ENCODE assay signal across 8 cellular contexts in genomic region chr11:72111803-72112540, GRCh38. TPM values are rescaled to one million over a fixed set of nuclear protein-coding genes. Genes with fewer than 3 reads are reported as not detected.
A peak's percentile ranks its signal among the peaks of the same experiment; 100 is the strongest.
DNase-seq lines count a peak whose midpoint lies in the region; TF ChIP-seq lines count a peak whose summit lies in the region.

No MANE protein-coding gene starts in this region.

- H3K9ac ChIP-seq in neural cell (ENCODE audit: low read length), result peak overlapping the region; percentile 97

- no peaks in the 10 kb centered on the region for H3F3A ChIP-seq in neural cell (ENCODE audit: insufficient read depth, low read length, poor library complexity, severe bottlenecking)

- peaks cover 8 to 21% (median 14%) of the 10 kb centered on the region in 4 donors for H3K4me1 ChIP-seq in stomach

- H3K27me3 ChIP-seq in neural cell (ENCODE audit: insufficient read depth, low read depth, low read length) (no peaks in the 10 kb centered on the region), stomach (no peaks in the 10 kb centered on the region)

- peak overlapping the region; percentile 96 for H3K4me2 ChIP-seq in neural cell (ENCODE audit: low read length)

- DNase-seq in ELR (ENCODE audit: low read depth), result peak; percentile 100
- DNase-seq in GOT3 (lab: John Stamatoyannopoulos, UW), result peak; percentile 95
- DNase-seq in LHCN-M2 (ENCODE audit: low read depth), result peak; percentile 100
- DNase-seq in RPMI7951 (ENCODE audit: low read depth), result peak; percentile 100
- DNase-seq in activated gamma-delta T cell treated with anti-CD3 and anti-CD28 coated beads, Interleukin-2, amount 50 U/mL, for 16 hours (ENCODE audit: low read depth), result peak; percentile 77
- peak; percentile 99 for DNase-seq in foreskin fibroblast
- DNase-seq in stomach, result peak; percentile 94

- H3K27ac ChIP-seq in neural cell (ENCODE audit: low read length), result peak overlapping the region; percentile 99
- peak overlapping the region; percentile 95 to 98 (median 96) for H3K27ac ChIP-seq in stomach

- TF ChIP-seq CTCF in foreskin fibroblast (IDR thresholded peaks at IDR 0.05; ENCODE audit: low read depth, low read length), result no peak
- TF ChIP-seq CTCF in neural cell (IDR thresholded peaks at IDR 0.05; ENCODE audit: poor library complexity, severe bottlenecking), result no peak
- no peak for TF ChIP-seq CTCF in stomach (IDR thresholded peaks at IDR 0.05)

- H3K36me3 ChIP-seq in neural cell (ENCODE audit: insufficient read depth, low read length) (no peaks in the 10 kb centered on the region), stomach (peaks cover 0 to 32% (median 23%) of the 10 kb centered on the region in 4 donors)

- no peaks in the 10 kb centered on the region for H4K20me1 ChIP-seq in neural cell (ENCODE audit: insufficient read depth)

- no peaks in the 10 kb centered on the region for H3K79me2 ChIP-seq in neural cell (replicated peaks; ENCODE audit: insufficient read depth, low read length)

- H3K9me3 ChIP-seq in neural cell (ENCODE audit: low read length) (no peaks in the 10 kb centered on the region), stomach (no peaks in the 10 kb centered on the region)

- TF ChIP-seq POLR2A in stomach (IDR thresholded peaks at IDR 0.05), result peak in 2 of 4 donors; percentile 85 to 89

- TF ChIP-seq EP300 in neural cell (conservative IDR thresholded peaks at IDR 0.05; ENCODE audit: poor library complexity, severe bottlenecking), result no peak
- no peak for TF ChIP-seq EP300 in stomach (IDR thresholded peaks at IDR 0.05)

- no peaks in the 10 kb centered on the region for H3K9me2 ChIP-seq in neural cell (ENCODE audit: insufficient read depth, low read length)

- intact Hi-C loops in stomach (cut with DNase I; ENCODE audit: low total_unique reads), result no loop called here

- TF ChIP-seq RAD21 in neural cell (conservative IDR thresholded peaks at IDR 0.05), result peak; percentile 29

- peak overlapping the region; percentile 63 to 77 for H3K4me3 ChIP-seq in foreskin fibroblast (ENCODE audit: low read depth in 1 of 2, low read length in 2 of 2)
- H3K4me3 ChIP-seq in neural cell (ENCODE audit: low read length), result peak overlapping the region; percentile 73
- peak overlapping the region; percentile 39 to 68 (median 52) for H3K4me3 ChIP-seq in stomach

- WGBS in stomach, 5 donors, result 1% methylated on average over 26 to 29 of the region's 29 CpGs

- H2AFZ ChIP-seq in neural cell (ENCODE audit: low read depth, low read length), result peak overlapping the region; percentile 69

TF ChIP-seq in neural cell, 6 proteins besides CTCF, POLR2A, EP300 and RAD21:
- TF ChIP-seq REST (IDR thresholded peaks at IDR 0.05; ENCODE audit: borderline replicate concordance) (peak; percentile 80), TAF1 (IDR thresholded peaks at IDR 0.05; ENCODE audit: low read depth) (peak; percentile 42), POLR2AphosphoS5 (IDR thresholded peaks at IDR 0.05) (peak; percentile 92), EZH2 (IDR thresholded peaks at IDR 0.05; ENCODE audit: borderline replicate concordance, insufficient read depth, low read length, poor library complexity, severe bottlenecking) (no peak), SMC3 (conservative IDR thresholded peaks at IDR 0.05; ENCODE audit: poor library complexity) (peak; percentile 18)

RNA-seq across cellular contexts. Expression of gene ANAPC15, which starts 0.5 kb away (rescaled TPM):
- total RNA-seq in LHCN-M2 (2014; rRNA removed) (33.9 and 42.8 TPM in 2 replicates), stomach (10 to 100 TPM; 13.3 to 74.1 (median 17.0) TPM)
- polyA plus RNA-seq in LHCN-M2 (2012), result 117 TPM
- 67.8 and 78.1 TPM in 2 replicates for total RNA-seq in RPMI7951 (2014; rRNA removed; shearing (Covaris generic))
- polyA plus RNA-seq in neural cell (52.8 and 64.6 TPM in 2 replicates), stomach (10 to 100 TPM; 56.4 to 79.1 (median 74.8) TPM)
- 22.4 and 25.1 TPM in 2 replicates for polyA minus RNA-seq in neural cell

RNA-seq across cellular contexts. Expression of gene TOMT, which starts 6.2 kb away (rescaled TPM):
- total RNA-seq in LHCN-M2 (2014; rRNA removed) (not detected in 2 replicates), stomach (not detected)
- polyA plus RNA-seq in LHCN-M2 (2012), result not detected
- not detected in 2 replicates for total RNA-seq in RPMI7951 (2014; rRNA removed; shearing (Covaris generic))
- polyA plus RNA-seq in neural cell (0.52 and 0.76 TPM in 2 replicates), stomach (not detected)
- polyA minus RNA-seq in neural cell, result not detected in 2 replicates

RNA-seq across cellular contexts. Expression of gene LAMTOR1, which starts 8.9 kb away (rescaled TPM):
- total RNA-seq in LHCN-M2 (2014; rRNA removed) (150 and 155 TPM in 2 replicates), stomach (100 to 1,000 TPM in 2 of 5 donors, 10 to 100 TPM in 2, 1 to 10 TPM in 1; 3.5 to 121 (median 88.4) TPM)
- polyA plus RNA-seq in LHCN-M2 (2012), result 203 TPM
- 97.3 and 111 TPM in 2 replicates for total RNA-seq in RPMI7951 (2014; rRNA removed; shearing (Covaris generic))
- polyA plus RNA-seq in neural cell (100 and 108 TPM in 2 replicates), stomach (100 to 1,000 TPM in 2 of 3 donors, 10 to 100 TPM in 1; 88.6 to 159 (median 153) TPM)
- polyA minus RNA-seq in neural cell, result 49.3 and 57.2 TPM in 2 replicates

RNA-seq across cellular contexts. Expression of gene FOLR3, which starts 23.6 kb away (rescaled TPM):
- total RNA-seq in LHCN-M2 (2014; rRNA removed) (not detected in 2 replicates), stomach (10 to 100 TPM in 1 of 5 donors, not detected in 4; 36.8 TPM)
- 0.79 TPM for polyA plus RNA-seq in LHCN-M2 (2012)
- total RNA-seq in RPMI7951 (2014; rRNA removed; shearing (Covaris generic)), result not detected in 2 replicates
- polyA plus RNA-seq in neural cell (not detected in 2 replicates), stomach (under 1 TPM in 2 of 3 donors, not detected in 1; 0.15 to 0.62 TPM)
- polyA minus RNA-seq in neural cell, result not detected in 2 replicates

RNA-seq across cellular contexts. Expression of gene LRRC51, which starts 31.3 kb away (rescaled TPM):
- total RNA-seq in LHCN-M2 (2014; rRNA removed), result 6.4 and 7.8 TPM in 2 replicates
- 11.7 TPM for polyA plus RNA-seq in LHCN-M2 (2012)
- total RNA-seq in RPMI7951 (2014; rRNA removed; shearing (Covaris generic)), result 12.0 and 12.2 TPM in 2 replicates
- 20.8 and 21.3 TPM in 2 replicates for polyA plus RNA-seq in neural cell
- 8.0 and 10.1 TPM in 2 replicates for polyA minus RNA-seq in neural cell
- 1 to 10 TPM in 2 of 5 donors, not detected in 3; 2.0 to 4.8 TPM for total RNA-seq in stomach
- 1 to 10 TPM; 5.8 to 7.9 (median 6.8) TPM for polyA plus RNA-seq in stomach

Comparison
In these comparisons a context has a peak if more than half of its experiments do, and no peak if none do; other contexts are left out.
1. Peak in every context shown above with its lines: DNase-seq, H3K4me3 ChIP-seq and H3K27ac ChIP-seq.